Comparison of ENCODE assay signal across 8 cellular contexts in the genomic region with DNA sequence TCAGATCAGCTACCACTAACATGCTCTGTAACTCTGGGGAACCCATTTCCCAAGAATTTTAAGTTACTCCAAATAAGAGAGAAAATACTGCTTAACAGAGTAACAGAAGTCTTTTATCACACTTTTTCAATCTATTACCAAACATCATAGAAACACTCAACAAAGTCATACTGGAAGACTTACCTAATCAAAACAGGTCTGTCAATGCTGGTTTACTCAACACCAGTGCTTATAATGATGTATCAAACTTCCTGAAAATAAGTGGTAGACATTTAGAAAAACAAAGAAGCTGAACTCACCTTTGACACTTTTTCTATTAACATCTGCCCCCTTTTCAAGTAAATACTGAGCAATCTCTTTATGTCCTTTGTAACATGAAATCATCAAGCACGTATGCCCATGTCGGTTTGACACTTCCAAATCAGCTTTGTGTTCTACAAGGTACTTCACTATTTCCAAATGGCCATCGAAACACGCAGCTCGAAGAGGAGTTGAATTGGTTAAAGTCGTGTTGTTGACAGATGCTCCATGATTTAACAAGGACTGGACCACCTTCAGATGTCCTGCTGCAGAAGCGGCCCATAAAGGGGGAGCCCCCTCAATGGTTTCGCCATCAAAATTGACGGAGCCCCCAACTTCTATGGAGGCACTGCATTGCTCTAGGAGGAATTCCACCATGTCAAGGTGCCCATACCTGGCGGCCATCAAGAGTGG. TPM values are rescaled to one million over a fixed set of nuclear protein-coding genes. Genes with fewer than 3 reads are reported as not detected.
DNase-seq lines count a peak whose midpoint lies in the region; ATAC-seq and TF ChIP-seq lines count a peak whose summit lies in the region.

No MANE protein-coding gene starts in this region.

- H3K27me3 Mint-ChIP-seq in activated T-cell treated with anti-CD3 and anti-CD28 coated beads, Interleukin-2, amount 50 U/mL, for 72 hours (ENCODE audit: low read depth), result no peaks in the 10 kb centered on the region
- no peaks in the 10 kb centered on the region for H3K27me3 Mint-ChIP-seq in activated naive CD8-positive, alpha-beta T cell treated with anti-CD3 and anti-CD28 coated beads, Interleukin-2, amount 50 U/mL, for 24 hours

- WGBS in liver, result 24% methylated on average over 10 of the region's 10 CpGs
- 39 to 48% methylated on average over 10 of the region's 10 CpGs for WGBS in tibial nerve, 2 donors

- ATAC-seq in activated T-cell treated with anti-CD3 and anti-CD28 coated beads, Interleukin-2, amount 50 U/mL, for 72 hours (replicated peaks in 1 of 2), result no peak
- ATAC-seq in activated naive CD8-positive, alpha-beta T cell treated with anti-CD3 and anti-CD28 coated beads, Interleukin-2, amount 50 U/mL, for 24 hours, result no peak
- ATAC-seq in GM21528 (IDR thresholded peaks at IDR 0.05; ENCODE audit: low FRiP score, unreplicated experiment), result no peak

- H3K4me1 Mint-ChIP-seq in activated T-cell treated with anti-CD3 and anti-CD28 coated beads, Interleukin-2, amount 50 U/mL, for 72 hours (ENCODE audit: low read depth), result peaks cover 60% of the 10 kb centered on the region
- H3K4me1 Mint-ChIP-seq in activated naive CD8-positive, alpha-beta T cell treated with anti-CD3 and anti-CD28 coated beads, Interleukin-2, amount 50 U/mL, for 24 hours, result peaks cover 54% of the 10 kb centered on the region

- no peak for DNase-seq in activated T-cell treated with anti-CD3 and anti-CD28 coated beads, Interleukin-2, amount 50 U/mL, for 72 hours
- DNase-seq in activated T-cell treated with anti-CD3 and anti-CD28 coated beads, Interleukin-2, amount 50 U/mL, for 48 hours, result no peak
- DNase-seq in activated naive CD8-positive, alpha-beta T cell treated with anti-CD3 and anti-CD28 coated beads, Interleukin-2, amount 50 U/mL, for 24 hours, result no peak
- DNase-seq in tibial nerve (ENCODE audit: low spot score in 2 of 2) (no peak), HEK293T (ENCODE audit: extremely low spot score) (no peak)
- no peak for DNase-seq in activated effector memory CD4-positive, alpha-beta T cell treated with anti-CD3 and anti-CD28 coated beads, Interleukin-2, amount 50 U/mL, for 16 hours

- H3K9me3 ChIP-seq in liver (ENCODE audit: control insufficient read depth in 4 of 4, low read length in 3 of 4) (no peaks in the 10 kb centered on the region), tibial nerve (peaks cover 0 to 17% (median 0%) of the 10 kb centered on the region in 4 donors)

- CTCF ChIA-PET in HEK293T (lab: Yijun Ruan, JAX), result interaction anchor here (0.6 to 0.7 kb wide), 3 partner anchors 31 to 379 kb away, joined by 3 to 4 read pairs (median 3); no protein-coding TSS in a partner anchor

- peak overlapping the region; percentile 89 to 96 for H3K4me3 Mint-ChIP-seq in activated T-cell treated with anti-CD3 and anti-CD28 coated beads, Interleukin-2, amount 50 U/mL, for 72 hours
- peak overlapping the region; percentile 95 for H3K4me3 Mint-ChIP-seq in activated naive CD8-positive, alpha-beta T cell treated with anti-CD3 and anti-CD28 coated beads, Interleukin-2, amount 50 U/mL, for 24 hours

- TF ChIP-seq RAD21 in liver (IDR thresholded peaks at IDR 0.05), result no peak

- no peak for TF ChIP-seq POLR2A in tibial nerve (IDR thresholded peaks at IDR 0.05)

- TF ChIP-seq EP300 in tibial nerve (IDR thresholded peaks at IDR 0.05), result no peak

- H3K9ac ChIP-seq in liver (ENCODE audit: low read depth in 1 of 2, low read length in 2 of 2), result peak overlapping the region; percentile 98

- H3K27me3 ChIP-seq in liver (ENCODE audit: control insufficient read depth in 4 of 4, insufficient read depth in 4 of 4, low read length in 3 of 4) (no peaks in the 10 kb centered on the region), tibial nerve (no peaks in the 10 kb centered on the region)

- H3K36me3 Mint-ChIP-seq in activated T-cell treated with anti-CD3 and anti-CD28 coated beads, Interleukin-2, amount 50 U/mL, for 72 hours (ENCODE audit: insufficient read depth in 2 of 2), result peaks cover 20 to 48% of the 10 kb centered on the region in 2 donors
- H3K36me3 Mint-ChIP-seq in activated naive CD8-positive, alpha-beta T cell treated with anti-CD3 and anti-CD28 coated beads, Interleukin-2, amount 50 U/mL, for 24 hours (ENCODE audit: low read depth), result peaks cover 65% of the 10 kb centered on the region

- H3K9me3 Mint-ChIP-seq in activated T-cell treated with anti-CD3 and anti-CD28 coated beads, Interleukin-2, amount 50 U/mL, for 72 hours, result peaks cover 2 to 3% of the 10 kb centered on the region in 2 donors
- peaks cover 13% of the 10 kb centered on the region for H3K9me3 Mint-ChIP-seq in activated naive CD8-positive, alpha-beta T cell treated with anti-CD3 and anti-CD28 coated beads, Interleukin-2, amount 50 U/mL, for 24 hours

- H3K4me1 ChIP-seq in liver (ENCODE audit: control insufficient read depth in 4 of 4, insufficient read depth in 4 of 4, low read length in 3 of 4) (peaks cover 7 to 46% (median 33%) of the 10 kb centered on the region in 4 donors), tibial nerve (peaks cover 3 to 55% (median 40%) of the 10 kb centered on the region in 4 donors)

- H3K27ac ChIP-seq in liver (ENCODE audit: low read depth in 1 of 2, low read length in 2 of 2) (peak overlapping the region; percentile 100), tibial nerve (peak overlapping the region; percentile 97 to 100 (median 100))

- peak overlapping the region; percentile 83 to 94 (median 84) for H3K4me3 ChIP-seq in liver (ENCODE audit: low read depth in 1 of 3, low read length in 3 of 3)
- peak overlapping the region; percentile 70 to 96 (median 90) for H3K4me3 ChIP-seq in tibial nerve

- peak overlapping the region; percentile 97 for H3K27ac Mint-ChIP-seq in activated T-cell treated with anti-CD3 and anti-CD28 coated beads, Interleukin-2, amount 50 U/mL, for 72 hours
- H3K27ac Mint-ChIP-seq in activated naive CD8-positive, alpha-beta T cell treated with anti-CD3 and anti-CD28 coated beads, Interleukin-2, amount 50 U/mL, for 24 hours, result peak overlapping the region; percentile 94

- H3K36me3 ChIP-seq in liver (ENCODE audit: control insufficient read depth in 4 of 4, insufficient read depth in 3 of 4, low read depth in 1 of 4, low read length in 3 of 4) (peaks cover 0 to 6% (median under 1%) of the 10 kb centered on the region in 4 donors), tibial nerve (no peaks in the 10 kb centered on the region)

- TF ChIP-seq CTCF in liver (IDR thresholded peaks at IDR 0.05; ENCODE audit: low read depth, low read length, missing input control), result no peak
- no peak for TF ChIP-seq CTCF in tibial nerve (IDR thresholded peaks at IDR 0.05)

- POLR2A ChIA-PET in HEK293T (lab: Yijun Ruan, JAX), result interaction anchor here (1.0 to 1.4 kb wide), 3 partner anchors 16 to 240 kb away, joined by 3 read pairs; no protein-coding TSS in a partner anchor

TF ChIP-seq in liver, 16 proteins besides CTCF, POLR2A, EP300 and RAD21:
- TF ChIP-seq HNF4G (IDR thresholded peaks at IDR 0.05) (no peak), EGR1 (IDR thresholded peaks at IDR 0.05; ENCODE audit: low read depth in 2 of 2) (no peak), NR2F2 (IDR thresholded peaks at IDR 0.05) (no peak), YY1 (IDR thresholded peaks at IDR 0.05) (peak; percentile 37)
TF ChIP-seq in liver: peak in this region for 1.

TF ChIP-seq in HEK293T, 16 proteins besides CTCF, POLR2A, EP300 and RAD21:
- TF ChIP-seq BHLHE40 (IDR thresholded peaks at IDR 0.05; ENCODE audit: borderline replicate concordance) (no peak), FOXA1 (IDR thresholded peaks at IDR 0.05) (no peak), ZNF384 (IDR thresholded peaks at IDR 0.05) (no peak), HDGF (IDR thresholded peaks at IDR 0.05; ENCODE audit: borderline replicate concordance) (no peak), SP1 (IDR thresholded peaks at IDR 0.05) (no peak), SUZ12 (IDR thresholded peaks at IDR 0.05) (no peak), LEF1 (IDR thresholded peaks at IDR 0.05; ENCODE audit: borderline replicate concordance) (no peak), NFRKB (IDR thresholded peaks at IDR 0.05) (no peak), FOXM1 (IDR thresholded peaks at IDR 0.05; ENCODE audit: borderline replicate concordance) (no peak), CTBP1 (IDR thresholded peaks at IDR 0.05; ENCODE audit: borderline replicate concordance) (no peak), L3MBTL2 (conservative IDR thresholded peaks at IDR 0.05) (no peak)
- TF ChIP-seq, protein P1, sequence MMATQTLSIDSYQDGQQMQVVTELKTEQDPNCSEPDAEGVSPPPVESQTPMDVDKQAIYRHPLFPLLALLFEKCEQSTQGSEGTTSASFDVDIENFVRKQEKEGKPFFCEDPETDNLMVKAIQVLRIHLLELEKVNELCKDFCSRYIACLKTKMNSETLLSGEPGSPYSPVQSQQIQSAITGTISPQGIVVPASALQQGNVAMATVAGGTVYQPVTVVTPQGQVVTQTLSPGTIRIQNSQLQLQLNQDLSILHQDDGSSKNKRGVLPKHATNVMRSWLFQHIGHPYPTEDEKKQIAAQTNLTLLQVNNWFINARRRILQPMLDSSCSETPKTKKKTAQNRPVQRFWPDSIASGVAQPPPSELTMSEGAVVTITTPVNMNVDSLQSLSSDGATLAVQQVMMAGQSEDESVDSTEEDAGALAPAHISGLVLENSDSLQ (IDR thresholded peaks at IDR 0.05), result no peak

RNA-seq across cellular contexts. Expression of a gene that starts 1.8 kb away (rescaled TPM):
- 10 to 100 TPM; 13.3 to 15.4 TPM for total RNA-seq in activated T-cell treated with anti-CD3 and anti-CD28 coated beads, Interleukin-2, amount 50 U/mL, for 72 hours
- total RNA-seq in liver (10 to 100 TPM; 13.2 to 14.3 TPM), tibial nerve (10 to 100 TPM; 16.9 to 24.5 (median 20.3) TPM)
- 1 to 10 TPM; 3.4 to 4.3 TPM for polyA plus RNA-seq in liver

RNA-seq across cellular contexts. Expression of a gene that starts 59.5 kb away (rescaled TPM):
- 1 to 10 TPM in 1 of 2 donors, under 1 TPM in 1; 0.77 to 2.1 TPM for total RNA-seq in activated T-cell treated with anti-CD3 and anti-CD28 coated beads, Interleukin-2, amount 50 U/mL, for 72 hours
- total RNA-seq in liver, result 1 to 10 TPM in 1 of 2 donors, under 1 TPM in 1; 0.59 to 1.3 TPM
- polyA plus RNA-seq in liver, result 1 to 10 TPM in 1 of 2 donors, under 1 TPM in 1; 0.50 to 1.5 TPM
- total RNA-seq in tibial nerve, result 1 to 10 TPM; 1.0 to 2.8 (median 1.8) TPM
